ENCODE assay signal across 17 cellular contexts in genomic region chr1:3922201-3922725, GRCh38. TPM values are rescaled to one million over a fixed set of nuclear protein-coding genes. Genes with fewer than 3 reads are reported as not detected.
DNase-seq lines count a peak whose midpoint lies in the region; ATAC-seq, FAIRE-seq and TF ChIP-seq lines count a peak whose summit lies in the region.
"Had no signal": no experiment of that assay in that cellular context is flagged by ENCODE, and none has a peak within 500 bp of the region (broad histone marks: within the 10 kb centered on the region; RNA-seq: fewer than 3 reads in every experiment).

No MANE protein-coding gene starts in this region.

- no peak overlapping the region for H4K12ac ChIP-seq in trophoblast cell (ENCODE audit: low read depth, low read length)

- no peak overlapping the region for H3K4me2 ChIP-seq in DND-41 (ENCODE audit: insufficient read depth, low read length)
- 0 out of 2 replicates have a peak overlapping the region, but pooled peaks have one; percentile 5 for H3K4me2 ChIP-seq in K562 (ENCODE audit: insufficient read depth, low read length)
- no peak overlapping the region for H3K4me2 ChIP-seq in trophoblast cell (ENCODE audit: low read length)

- POLR2A ChIA-PET in CD4-positive, alpha-beta T cell (lab: Charles Lee), result interaction anchor here (1.3 kb wide), 1 partner anchor 22 kb away, joined by 5 read pairs; the partner anchor contains the start of gene C1orf174
- POLR2A ChIA-PET in K562 (lab: Yijun Ruan, JAX), result interaction anchor here (0.6 kb wide), 2 partner anchors 22 to 951 kb away, joined by 3 read pairs; no protein-coding TSS in a partner anchor

- H4K20me1 ChIP-seq in DND-41 (ENCODE audit: insufficient read depth, low read length) (peaks cover 2% of the 10 kb centered on the region), K562 (replicated peaks; ENCODE audit: control insufficient read depth, insufficient read depth, low read length) (no peaks in the 10 kb centered on the region)

- no peak overlapping the region for H2BK120ac ChIP-seq in trophoblast cell (ENCODE audit: insufficient read depth, low read length, poor library complexity)

- H3K4me1 ChIP-seq in DND-41 (ENCODE audit: insufficient read depth, low read length), result no peaks in the 10 kb centered on the region
- H3K4me1 ChIP-seq in K562 (replicated peaks in 1 of 2; ENCODE audit: control insufficient read depth in 2 of 2, insufficient read depth in 2 of 2, low read length in 2 of 2), result no peaks in the 10 kb centered on the region; a peak in 1 of 5 replicates
- no peaks in the 10 kb centered on the region for H3K4me1 ChIP-seq in trophoblast cell (ENCODE audit: control insufficient read depth in 1 of 2, insufficient read depth in 2 of 2, low read length in 2 of 2)
- H3K4me1 ChIP-seq: esophagus squamous epithelium, suprapubic skin had no signal

- H3K79me2 ChIP-seq in DND-41 (ENCODE audit: insufficient read depth, low read length) (no peaks in the 10 kb centered on the region), K562 (ENCODE audit: control insufficient read depth, insufficient read depth, low read length) (no peaks in the 10 kb centered on the region), trophoblast cell (ENCODE audit: control insufficient read depth, insufficient read depth, low read length, poor library complexity) (no peaks in the 10 kb centered on the region)

- H2BK5ac ChIP-seq in trophoblast cell (ENCODE audit: low read depth, low read length, poor library complexity), result no peak overlapping the region

- no TSS peak for BruUV-seq in K562 (replicated peaks; lab: Mats Ljungman, UMichigan)
- BruUV-seq in Calu3 (replicated peaks; lab: Mats Ljungman, UMichigan), result no TSS peak

- H3K9ac ChIP-seq in DND-41 (ENCODE audit: low read depth, low read length), result no peak overlapping the region
- H3K9ac ChIP-seq in K562 (ENCODE audit: insufficient read depth in 1 of 2, low read depth in 2 of 2, low read length in 2 of 2), result no peak overlapping the region
- H3K9ac ChIP-seq in trophoblast cell (ENCODE audit: low read length), result no peak overlapping the region

- peak; percentile 81 for FAIRE-seq in K562 (lab: Jason Lieb, UNC)

- no peak for TF ChIP-seq CTCF in CD4-positive, alpha-beta T cell (IDR thresholded peaks at IDR 0.05)
- TF ChIP-seq CTCF in DND-41 (IDR thresholded peaks at IDR 0.05; ENCODE audit: borderline replicate concordance, extremely low read depth, low read length, poor library complexity, severe bottlenecking) (no peak), K562 (IDR thresholded peaks at IDR 0.05 in 2 of 3, conservative IDR thresholded peaks at IDR 0.05 in 1 of 3; ENCODE audit: insufficient read depth in 2 of 3, low read depth in 1 of 3, low read length in 3 of 3) (no peak), Calu3 (IDR thresholded peaks at IDR 0.05; ENCODE audit: unreplicated experiment) (no peak)

- H2BK12ac ChIP-seq in trophoblast cell (ENCODE audit: low read length), result no peak overlapping the region

- peak; percentile 78 for ATAC-seq in CD4-positive, alpha-beta T cell (ENCODE audit: poor library complexity)
- peak; percentile 31; the same call in 1 of the 3 replicates for ATAC-seq in DND-41 (ENCODE audit: insufficient read depth, low read depth)
- peak; percentile 95 for ATAC-seq in K562
- ATAC-seq in GM21529 (IDR thresholded peaks at IDR 0.05; ENCODE audit: unreplicated experiment), result no peak
- no peak for ATAC-seq in HG02885 (IDR thresholded peaks at IDR 0.05; ENCODE audit: poor library complexity, unreplicated experiment)

- H3K36me3 Mint-ChIP-seq in CD4-positive, alpha-beta T cell (ENCODE audit: low read depth), result no peaks in the 10 kb centered on the region
- H3K36me3 Mint-ChIP-seq in Calu3 (ENCODE audit: insufficient read depth, unreplicated experiment), result no peaks in the 10 kb centered on the region

- no peaks in the 10 kb centered on the region for H3K4me1 Mint-ChIP-seq in CD4-positive, alpha-beta T cell (ENCODE audit: low read depth)
- H3K4me1 Mint-ChIP-seq in Calu3 (ENCODE audit: low read depth, unreplicated experiment), result no peaks in the 10 kb centered on the region

- H3K27me3 Mint-ChIP-seq in CD4-positive, alpha-beta T cell, result peaks cover 6% of the 10 kb centered on the region
- H3K27me3 Mint-ChIP-seq in Calu3 (ENCODE audit: unreplicated experiment), result peaks cover 58% of the 10 kb centered on the region

- no peak overlapping the region for H4K8ac ChIP-seq in trophoblast cell (ENCODE audit: low read depth, low read length)

- H3K4me3 Mint-ChIP-seq in CD4-positive, alpha-beta T cell, result peak overlapping the region; percentile 7
- no peak overlapping the region for H3K4me3 Mint-ChIP-seq in Calu3 (ENCODE audit: low read depth, unreplicated experiment)

- peak in 1 of 10 experiments; percentile 16 for DNase-seq in CD4-positive, alpha-beta T cell
- DNase-seq in DND-41 (no peak), NCI-H1436 treated with DMSO at 0.1 percent for 48 hours (lab: John Stamatoyannopoulos, UW) (peak; percentile 58), K562 (ENCODE audit: extremely low read depth in 1 of 4, low spot score in 3 of 4) (peak; percentile 39 to 59 (median 40)), trophoblast cell (no peak), Calu3 (no peak)
- DNase-seq: activated CD8-positive, alpha-beta memory T cell treated with anti-CD3 and anti-CD28 coated beads for 24 hours; esophagus squamous epithelium; hypothalamus; NCI-H2171 treated with DMSO at 0.1 percent for 48 hours; nucleus accumbens; OCI-M1; SW 1271 had no signal

- no peak overlapping the region for H3K4me3 ChIP-seq in DND-41 (ENCODE audit: low read depth in 1 of 2, low read length in 2 of 2)
- no peak overlapping the region for H3K4me3 ChIP-seq in K562
- H3K4me3 ChIP-seq in trophoblast cell (ENCODE audit: low read depth, low read length), result no peak overlapping the region
- H3K4me3 ChIP-seq: coronary artery, esophagus squamous epithelium, suprapubic skin had no signal

- TF ChIP-seq RAD21 in K562 (CRISPR knock-in tag; conservative IDR thresholded peaks at IDR 0.05 in 1 of 2, IDR thresholded peaks at IDR 0.05 in 1 of 2), result no peak

- in situ Hi-C loops in K562 (cut with MboI), result no loop called here

- intact Hi-C loops in CD4-positive, alpha-beta T cell (cut with DNase I, micrococcal nuclease), result no loop called here
- intact Hi-C loops in K562 (cut with micrococcal nuclease), result no loop called here
- intact Hi-C loops in Calu3 (cut with micrococcal nuclease; ENCODE audit: unreplicated experiment), result no loop called here

- no peak overlapping the region for H2AK5ac ChIP-seq in trophoblast cell (ENCODE audit: low read length)

- no peaks in the 10 kb centered on the region for H3K9me3 Mint-ChIP-seq in CD4-positive, alpha-beta T cell
- no peaks in the 10 kb centered on the region for H3K9me3 Mint-ChIP-seq in Calu3 (ENCODE audit: low read depth, unreplicated experiment)

- WGBS in K562 (ENCODE audit: insufficient coverage, low coverage, missing lambda C conversion rate), result 0% methylated on average over 6 of the region's 6 CpGs
- WGBS in trophoblast cell (ENCODE audit: extremely low coverage, insufficient coverage, insufficient read length), result no CpG with 5 or more reads among the region's 6 CpGs

- no peaks in the 10 kb centered on the region for H3K27me3 ChIP-seq in CD4-positive, alpha-beta T cell (ENCODE audit: control insufficient read depth, insufficient read depth, low read length)
- H3K27me3 ChIP-seq in DND-41 (ENCODE audit: insufficient read depth, low read length, poor library complexity), result no peaks in the 10 kb centered on the region
- H3K27me3 ChIP-seq in K562 (ENCODE audit: control insufficient read depth in 2 of 2, insufficient read depth in 2 of 2, low read length in 2 of 2), result peaks cover 14 to 49% of the 10 kb centered on the region in 2 experiments; a peak in 4 of 5 replicates
- no peaks in the 10 kb centered on the region for H3K27me3 ChIP-seq in trophoblast cell (ENCODE audit: insufficient read depth, low read length)

- no peak overlapping the region for H3K14ac ChIP-seq in trophoblast cell (ENCODE audit: low read length)

- no peak overlapping the region for H3K23ac ChIP-seq in trophoblast cell (ENCODE audit: low read length)

- H3K27ac Mint-ChIP-seq in CD4-positive, alpha-beta T cell, result no peak overlapping the region
- H3K27ac Mint-ChIP-seq in Calu3 (ENCODE audit: unreplicated experiment), result no peak overlapping the region

- H3K4ac ChIP-seq in trophoblast cell (ENCODE audit: low read depth, low read length), result no peak overlapping the region

- H4K91ac ChIP-seq in trophoblast cell (ENCODE audit: low read depth, low read length), result no peak overlapping the region

- H3K36me3 ChIP-seq in DND-41 (ENCODE audit: insufficient read depth, low read length) (no peaks in the 10 kb centered on the region), K562 (ENCODE audit: control insufficient read depth, insufficient read depth, low read length) (no peaks in the 10 kb centered on the region), trophoblast cell (ENCODE audit: control insufficient read depth in 1 of 2, insufficient read depth in 2 of 2, low read length in 2 of 2) (no peaks in the 10 kb centered on the region)
- H3K36me3 ChIP-seq: esophagus squamous epithelium, suprapubic skin had no signal

- H2AFZ ChIP-seq in DND-41 (ENCODE audit: low read depth, low read length) (no peak overlapping the region), K562 (ENCODE audit: low read depth, low read length) (no peak overlapping the region), trophoblast cell (ENCODE audit: insufficient read depth, low read length, poor library complexity) (no peak overlapping the region)

- no peak overlapping the region for H3K27ac ChIP-seq in CD4-positive, alpha-beta T cell (ENCODE audit: low read depth, low read length)
- no peak overlapping the region for H3K27ac ChIP-seq in DND-41 (ENCODE audit: low read length)
- H3K27ac ChIP-seq in K562 (ENCODE audit: extremely low read depth, low read depth, low read length), result no peak overlapping the region
- H3K27ac ChIP-seq in trophoblast cell (ENCODE audit: low read depth, low read length), result no peak overlapping the region
- H3K27ac ChIP-seq: coronary artery, esophagus squamous epithelium, suprapubic skin had no signal

- no peaks in the 10 kb centered on the region for H3K9me3 ChIP-seq in CD4-positive, alpha-beta T cell (ENCODE audit: control insufficient read depth, low read length)
- H3K9me3 ChIP-seq in DND-41 (ENCODE audit: insufficient read depth, low read length, severe bottlenecking) (no peaks in the 10 kb centered on the region), K562 (replicated peaks; ENCODE audit: control insufficient read depth, insufficient read depth, low read depth, low read length) (peaks cover 2% of the 10 kb centered on the region; the same call in 1 of the 2 replicates), trophoblast cell (ENCODE audit: insufficient read depth, low read depth, low read length) (peaks cover 3% of the 10 kb centered on the region)
- H3K9me3 ChIP-seq: esophagus squamous epithelium, suprapubic skin had no signal

- no peak for TF ChIP-seq POLR2A in K562 (conservative IDR thresholded peaks at IDR 0.05)

- no peak for TF ChIP-seq EP300 in K562 (IDR thresholded peaks at IDR 0.05; ENCODE audit: low read length)

- H3K18ac ChIP-seq in trophoblast cell (ENCODE audit: low read length), result no peak overlapping the region

- no peaks in the 10 kb centered on the region for H3K9me1 ChIP-seq in K562 (ENCODE audit: control insufficient read depth, insufficient read depth, low read length)

- no peaks in the 10 kb centered on the region for H3K79me1 ChIP-seq in trophoblast cell (ENCODE audit: low read length)

- CTCF ChIA-PET in CD4-positive, alpha-beta T cell (lab: Charles Lee), result no interaction called here
- CTCF ChIA-PET in K562 (lab: Yijun Ruan, JAX; ENCODE audit: low intra/inter-chr PET ratio) (no interaction called here), Calu3 (lab: Charles Lee) (no interaction called here)

RNA-seq across cellular contexts. Expression of gene C1orf174, which starts 22.2 kb away (rescaled TPM):
- 10 to 100 TPM; 16.8 to 18.5 TPM for total RNA-seq in CD4-positive, alpha-beta T cell
- 67.9 and 71.3 TPM in 2 replicates for total RNA-seq in K562 (2011; cell fraction: chromatin; rRNA removed; ENCODE audit: low replicate concordance)
- total RNA-seq in K562 (2011; cell fraction: nucleolus; rRNA removed), result 55.2 and 56.6 TPM in 2 replicates
- total RNA-seq in K562 (2011; cell fraction: nucleoplasm; rRNA removed), result 62.5 and 62.9 TPM in 2 replicates
- 41.6 and 58.8 TPM in 2 replicates for total RNA-seq in K562 (2014; rRNA removed)
- total RNA-seq in K562 (2014; rRNA removed; fragmentation: Illumina TruSeq; extraction: Trizol), result 37.8 and 46.3 TPM in 2 replicates
- 51.0 and 55.6 TPM in 2 replicates for total RNA-seq in K562 (2015; rRNA removed; fragmentation: Illumina TruSeq; extraction: Trizol)
- total RNA-seq in K562 (2021), result 38.5 and 40.8 TPM in 2 replicates
- 45.4 and 50.7 TPM in 2 replicates for polyA plus RNA-seq in K562 (2011; rRNA removed)
- polyA plus RNA-seq in K562 (2011; cell fraction: cytosol; rRNA removed), result 54.4 and 66.4 TPM in 2 replicates
- polyA plus RNA-seq in K562 (2011; cell fraction: nucleus; rRNA removed), result 64.9 and 66.7 TPM in 2 replicates
- polyA plus RNA-seq in K562 (2012), result 27.1 and 50.1 TPM in 2 replicates
- polyA plus RNA-seq in K562 (2014; fragmentation: Illumina TruSeq; extraction: Trizol), result 48.5 and 64.9 TPM in 2 replicates
- 10 to 100 TPM; 42.0 to 50.2 TPM for polyA plus RNA-seq in K562 (2014; fragmentation: Nextera tagmentation; extraction: Ambion mirVana)
- 43.0 and 54.5 TPM in 2 replicates for polyA plus RNA-seq in K562 (2014; rRNA removed)
- polyA minus RNA-seq in K562 (2011; rRNA and poly(A)+ RNA removed), result 30.5 and 39.9 TPM in 2 replicates
- 24.3 and 27.7 TPM in 2 replicates for polyA minus RNA-seq in K562 (2011; cell fraction: cytosol; rRNA and poly(A)+ RNA removed)
- polyA minus RNA-seq in K562 (2011; cell fraction: nucleus; rRNA and poly(A)+ RNA removed), result 11.7 and 18.7 TPM in 2 replicates
- 26.8 and 28.3 TPM in 2 replicates for polyA plus RNA-seq in trophoblast cell (2013)
- 20.9 and 21.1 TPM in 2 replicates for total RNA-seq in Calu3 (2022)

Comparison
In these comparisons a context has a peak if more than half of its experiments do, and no peak if none do; other contexts are left out.
1. ATAC-seq: peak in CD4-positive, alpha-beta T cell (single experiment), DND-41 (single experiment) and K562 (single experiment); none in GM21529 (single experiment) and HG02885 (single experiment).
2. DNase-seq: peak in NCI-H1436 treated with DMSO at 0.1 percent for 48 hours (single experiment) and K562 (4 of 4); none in DND-41 (single experiment), trophoblast cell (0 of 2) and Calu3 (single experiment).